Comparison of ENCODE assay signal across 30 cellular contexts in genomic region chr12:87812030-87812429, GRCh38.
DNase-seq lines count a peak whose midpoint lies in the region; ATAC-seq, FAIRE-seq and TF ChIP-seq lines count a peak whose summit lies in the region.
"Had no signal": no experiment of that assay in that cellular context is flagged by ENCODE, and none has a peak within 500 bp of the region (broad histone marks: within the 10 kb centered on the region; RNA-seq: fewer than 3 reads in every experiment).

No MANE protein-coding gene starts in this region.

- H2AFZ ChIP-seq in HCT116 (ENCODE audit: low read depth, low read length, poor library complexity, severe bottlenecking) = no peak overlapping the region

- TF ChIP-seq POLR2A in A549 (IDR thresholded peaks at IDR 0.05; ENCODE audit: low read length) (no peak), HCT116 (IDR thresholded peaks at IDR 0.05; ENCODE audit: borderline replicate concordance, extremely low read depth, insufficient read depth, insufficient read length) (no peak), GM12892 (IDR thresholded peaks at IDR 0.05; ENCODE audit: low read depth, low read length) (no peak)

- peak; percentile 24 to 53; a peak in 4 of 5 replicates for TF ChIP-seq RAD21 in A549 (conservative IDR thresholded peaks at IDR 0.05 in 1 of 2, IDR thresholded peaks at IDR 0.05 in 1 of 2)
- TF ChIP-seq RAD21 in HCT116 (IDR thresholded peaks at IDR 0.05; ENCODE audit: low read depth) = no peak

- H3K4me1 ChIP-seq in A549 (peaks cover 74% of the 10 kb centered on the region), HCT116 (ENCODE audit: control insufficient read depth in 1 of 2, insufficient read depth in 2 of 2, low read length in 2 of 2) (peaks cover 0 to 5% of the 10 kb centered on the region in 2 experiments; a peak in 1 of 4 replicates), endodermal cell (ENCODE audit: control insufficient read depth, insufficient read depth, low read length) (no peaks in the 10 kb centered on the region)
- H3K4me1 ChIP-seq: BLaER1 treated with 17β-estradiol and CSF1 and Interleukin-3, amounts not matched to agents 10 nM and 100 nM; heart left ventricle had no signal

- FAIRE-seq in A549 (lab: Jason Lieb, UNC) (peak; percentile 18), GM12892 (lab: Jason Lieb, UNC) (no peak)
- FAIRE-seq: D721Med, G401.6 had no signal

- BruUV-seq in HCT116 (replicated peaks; lab: Mats Ljungman, UMichigan) = no TSS peak

- DNase-seq in A549 (ENCODE audit: low read depth in 1 of 2, low spot score in 1 of 2) (peak in 1 of 2 experiments; percentile 89), HCT116 (ENCODE audit: low read depth, low spot score) (no peak), amniotic epithelial cell (ENCODE audit: low read depth) (peak; percentile 84), iris pigment epithelial cell (ENCODE audit: low read depth) (peak; percentile 84), GM12892 (ENCODE audit: insufficient read length) (no peak), endodermal cell (no peak), left ventricle myocardium superior (no peak)
- DNase-seq: ACHN; activated CD4-positive, CD25-positive, alpha-beta regulatory T cell; activated CD8-positive, alpha-beta T cell treated with anti-CD3 and anti-CD28 coated beads, Interleukin-2, amount 10 ng/mL, durations not matched to agents 7 days and 5 days; activated naive CD4-positive, alpha-beta T cell treated with Interleukin-2 at 50 U/mL for 16 hours; activated T-cell treated with anti-CD3 and anti-CD28 coated beads, Interleukin-2, amount 50 U/mL, for 1 hour; amygdala; effector memory CD4-positive, alpha-beta T cell; GOT3; heart left ventricle; Karpas-422; NCI-H524; occipital lobe; sigmoid colon; T-helper 9 cell had no signal

- POLR2A ChIA-PET in A549 (lab: Yijun Ruan, JAX) = no interaction called here
- POLR2A ChIA-PET in HCT116 (lab: Charles Lee) = no interaction called here

- H3K4me3 ChIP-seq in A549 (no peak overlapping the region; the same call in 2 of the 3 replicates), HCT116 (replicated peaks in 1 of 2; ENCODE audit: low read depth in 1 of 2, low read length in 2 of 2) (no peak overlapping the region), endodermal cell (ENCODE audit: low read length) (no peak overlapping the region)
- H3K4me3 ChIP-seq: BLaER1 treated with 17β-estradiol and CSF1 and Interleukin-3, amounts not matched to agents 10 nM and 100 nM; heart left ventricle; lung; sigmoid colon; thoracic aorta had no signal

- no peaks in the 10 kb centered on the region for H3K36me3 Mint-ChIP-seq in endodermal cell (ENCODE audit: low read depth)
- H3K36me3 Mint-ChIP-seq: stimulated activated effector memory CD8-positive, alpha-beta T cell treated with anti-CD3 and anti-CD28 coated beads, Interleukin-12 subunit alpha, Interleukin-12 subunit beta, amount 100 ng/mL, for 72 hours had no signal

- no peak for TF ChIP-seq CTCF in A549 (IDR thresholded peaks at IDR 0.05)
- no peak for TF ChIP-seq CTCF in HCT116 (IDR thresholded peaks at IDR 0.05 in 2 of 3, conservative IDR thresholded peaks at IDR 0.05 in 1 of 3; ENCODE audit: borderline replicate concordance in 1 of 3, insufficient read depth in 1 of 3, low read depth in 2 of 3, low read length in 2 of 3)
- TF ChIP-seq CTCF in endodermal cell (conservative IDR thresholded peaks at IDR 0.05) = no peak

- H3K27ac ChIP-seq in A549 = peak overlapping the region; percentile 85 to 91
- H3K27ac ChIP-seq in HCT116 (ENCODE audit: low read depth, low read length) = no peak overlapping the region
- no peak overlapping the region for H3K27ac ChIP-seq in endodermal cell (ENCODE audit: low read depth, low read length)
- H3K27ac ChIP-seq: BLaER1 treated with 17β-estradiol and CSF1 and Interleukin-3, amounts not matched to agents 10 nM and 100 nM; heart left ventricle; RWPE1; sigmoid colon; thoracic aorta had no signal

- RAD21 ChIA-PET in HCT116 (lab: Charles Lee; ENCODE audit: low non-redundant PET in 1 of 2, low total read pairs in 2 of 2, uncharacterized antibody in 2 of 2, unreplicated experiment in 2 of 2) = no interaction called here

- ATAC-seq in A549 (peak; percentile 83 to 87), HCT116 (no peak), left ventricle myocardium superior (no peak), HG02623 (IDR thresholded peaks at IDR 0.05; ENCODE audit: unreplicated experiment) (no peak)
- ATAC-seq: activated CD8-positive, alpha-beta T cell treated with anti-CD3 and anti-CD28 coated beads, Interleukin-2, amount 10 ng/mL, durations not matched to agents 7 days and 5 days; heart left ventricle; stimulated activated effector memory CD8-positive, alpha-beta T cell treated with anti-CD3 and anti-CD28 coated beads, Interleukin-12 subunit alpha, Interleukin-12 subunit beta, amount 100 ng/mL, for 72 hours had no signal

- no CpG with 5 or more reads among the region's 1 CpG for WGBS in A549 (ENCODE audit: missing lambda C conversion rate)
- WGBS in endodermal cell (ENCODE audit: insufficient coverage in 1 of 2, insufficient read length in 1 of 2), 2 experiments = 91% methylated on average over 1 of the region's 1 CpG; no CpG with 5 or more reads in 1 of the 2 experiments

- H3K9ac ChIP-seq in HCT116 (ENCODE audit: low read length) (no peak overlapping the region), endodermal cell (ENCODE audit: extremely low read depth, low read length, poor library complexity, severe bottlenecking) (no peak overlapping the region)
- H3K9ac ChIP-seq: BLaER1 treated with 17β-estradiol and CSF1 and Interleukin-3, amounts not matched to agents 10 nM and 100 nM had no signal

- H3K36me3 ChIP-seq in HCT116 (ENCODE audit: control insufficient read depth in 1 of 2, insufficient read depth in 2 of 2, low read length in 2 of 2) = no peaks in the 10 kb centered on the region
- no peaks in the 10 kb centered on the region for H3K36me3 ChIP-seq in endodermal cell (ENCODE audit: control insufficient read depth, insufficient read depth, low read length)
- H3K36me3 ChIP-seq: BLaER1 treated with 17β-estradiol and CSF1 and Interleukin-3, amounts not matched to agents 10 nM and 100 nM; heart left ventricle; sigmoid colon; thoracic aorta had no signal

- no peaks in the 10 kb centered on the region for H4K20me1 ChIP-seq in HCT116 (ENCODE audit: insufficient read depth)
- H4K20me1 ChIP-seq: BLaER1 treated with 17β-estradiol and CSF1 and Interleukin-3, amounts not matched to agents 10 nM and 100 nM had no signal

- H3K4me1 Mint-ChIP-seq in endodermal cell = no peaks in the 10 kb centered on the region
- H3K4me1 Mint-ChIP-seq: central memory CD8-positive, alpha-beta T cell; stimulated activated effector memory CD8-positive, alpha-beta T cell treated with anti-CD3 and anti-CD28 coated beads, Interleukin-12 subunit alpha, Interleukin-12 subunit beta, amount 100 ng/mL, for 72 hours had no signal

- H3K4me2 ChIP-seq in A549 (peak overlapping the region; percentile 65), HCT116 (ENCODE audit: low read length) (no peak overlapping the region)
- H3K4me2 ChIP-seq: BLaER1 treated with 17β-estradiol and CSF1 and Interleukin-3, amounts not matched to agents 10 nM and 100 nM had no signal

- H3K27ac Mint-ChIP-seq in endodermal cell = no peak overlapping the region
- H3K27ac Mint-ChIP-seq: activated CD8-positive, alpha-beta T cell treated with anti-CD3 and anti-CD28 coated beads, Interleukin-2, amount 10 ng/mL, durations not matched to agents 7 days and 5 days; stimulated activated effector memory CD8-positive, alpha-beta T cell treated with anti-CD3 and anti-CD28 coated beads, Interleukin-12 subunit alpha, Interleukin-12 subunit beta, amount 100 ng/mL, for 72 hours had no signal

- peaks cover 3% of the 10 kb centered on the region for H3K27me3 Mint-ChIP-seq in endodermal cell (ENCODE audit: insufficient read depth)
- H3K27me3 Mint-ChIP-seq: central memory CD8-positive, alpha-beta T cell had no signal

- intact Hi-C loops in HCT116 (cut with micrococcal nuclease) (no loop called here), left ventricle myocardium superior (cut with micrococcal nuclease) (no loop called here)

- TF ChIP-seq EP300 in A549 (IDR thresholded peaks at IDR 0.05) = peak; percentile 63 to 76; a peak in 3 of 5 replicates

- H3K4me3 Mint-ChIP-seq in endodermal cell = no peak overlapping the region
- H3K4me3 Mint-ChIP-seq: activated CD8-positive, alpha-beta T cell treated with anti-CD3 and anti-CD28 coated beads, Interleukin-2, amount 10 ng/mL, durations not matched to agents 7 days and 5 days; central memory CD8-positive, alpha-beta T cell; stimulated activated effector memory CD8-positive, alpha-beta T cell treated with anti-CD3 and anti-CD28 coated beads, Interleukin-12 subunit alpha, Interleukin-12 subunit beta, amount 100 ng/mL, for 72 hours had no signal

- peaks cover 28% of the 10 kb centered on the region for H3K9me3 ChIP-seq in A549
- H3K9me3 ChIP-seq in HCT116 (ENCODE audit: control insufficient read depth in 1 of 2, insufficient read depth in 1 of 2, low read depth in 1 of 2, low read length in 2 of 2) = no peaks in the 10 kb centered on the region
- no peaks in the 10 kb centered on the region for H3K9me3 ChIP-seq in endodermal cell (ENCODE audit: control insufficient read depth, low read length)
- H3K9me3 ChIP-seq: BLaER1 treated with 17β-estradiol and CSF1 and Interleukin-3, amounts not matched to agents 10 nM and 100 nM; heart left ventricle; sigmoid colon; thoracic aorta had no signal

- no peaks in the 10 kb centered on the region for H3K79me2 ChIP-seq in HCT116 (ENCODE audit: insufficient read depth, low read length)

- H3K27me3 ChIP-seq in HCT116 (ENCODE audit: insufficient read depth, low read length) (no peaks in the 10 kb centered on the region), endodermal cell (ENCODE audit: control insufficient read depth, insufficient read depth, low read length, poor library complexity, severe bottlenecking) (no peaks in the 10 kb centered on the region)
- H3K27me3 ChIP-seq: BLaER1 treated with 17β-estradiol and CSF1 and Interleukin-3, amounts not matched to agents 10 nM and 100 nM; heart left ventricle; sigmoid colon had no signal

- no peaks in the 10 kb centered on the region for H3K9me3 Mint-ChIP-seq in endodermal cell

- CTCF ChIA-PET in A549 (lab: Yijun Ruan, JAX) = interaction anchor here (1.6 kb wide), 1 partner anchor 15 kb away, joined by 3 read pairs; no protein-coding TSS in a partner anchor
- CTCF ChIA-PET in HCT116 (lab: Charles Lee) = no interaction called here

- no peaks in the 10 kb centered on the region for H3K9me2 ChIP-seq in HCT116 (ENCODE audit: insufficient read depth)

TF ChIP-seq in A549, 52 proteins besides CTCF, POLR2A, EP300 and RAD21 (continues in another document):
- TF ChIP-seq HDAC2 (IDR thresholded peaks at IDR 0.05) = no peak

TF ChIP-seq in HCT116, 20 proteins besides CTCF, POLR2A, EP300 and RAD21 (continues in another document):
- TF ChIP-seq ELF1 (IDR thresholded peaks at IDR 0.05; ENCODE audit: borderline replicate concordance, low read depth) = no peak

Comparison
In these comparisons a context has a peak if more than half of its experiments do, and no peak if none do; other contexts are left out.
1. ATAC-seq: peak in A549 (2 of 2); none in HCT116 (single experiment), left ventricle myocardium superior (single experiment) and HG02623 (single experiment).
2. DNase-seq: peak in amniotic epithelial cell (single experiment) and iris pigment epithelial cell (single experiment); none in HCT116 (single experiment), GM12892 (single experiment), endodermal cell (single experiment) and left ventricle myocardium superior (single experiment).
3. H3K27ac ChIP-seq: peak in A549 (2 of 2); none in HCT116 (single experiment) and endodermal cell (single experiment).
4. Of the 6 proteins assayed by ChIP-seq in both A549 and HCT116: peak only in A549: CEBPB, MAX and RAD21; only in HCT116: none; in both: none; in neither: 3.